In the genomic region with DNA sequence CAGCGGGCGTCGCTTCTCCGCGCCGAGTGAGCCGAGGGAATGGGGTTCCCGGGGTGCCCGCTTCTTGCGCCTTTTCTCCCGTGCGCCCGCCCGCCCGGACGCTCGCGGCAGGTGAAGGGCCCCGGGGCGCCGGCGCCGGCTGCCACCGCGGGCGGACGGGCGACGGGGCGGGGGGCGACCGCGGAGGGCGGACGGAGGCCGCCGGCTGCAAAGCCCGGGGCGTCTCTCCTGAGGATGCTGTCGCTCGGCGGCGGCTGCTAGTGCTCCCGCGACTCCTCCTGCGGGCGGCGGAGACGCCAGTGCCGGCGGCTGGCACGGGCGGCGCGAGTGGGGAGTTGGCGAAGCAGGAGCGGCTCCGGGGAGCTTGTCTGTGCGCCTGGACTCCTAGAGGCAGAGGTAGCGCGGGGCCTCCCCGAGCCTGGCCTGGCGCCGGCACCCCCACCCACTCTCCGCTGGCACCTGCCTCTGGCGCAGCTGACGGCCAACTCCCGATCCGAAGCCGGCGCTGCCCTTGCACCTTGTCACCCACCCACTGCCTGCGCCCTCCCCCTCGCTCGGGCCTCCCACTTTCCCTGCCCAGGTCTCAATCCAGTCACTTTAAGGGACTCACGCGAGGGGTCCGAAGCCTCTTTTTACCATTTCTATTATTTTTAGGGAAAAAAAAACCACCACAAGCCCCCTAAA, we compare ENCODE assay signal across 7 cellular contexts. TPM values are rescaled to one million over a fixed set of nuclear protein-coding genes. Genes with fewer than 3 reads are reported as not detected.
A peak's percentile ranks its signal among the peaks of the same experiment; 100 is the strongest.
DNase-seq lines count a peak whose midpoint lies in the region; ATAC-seq and TF ChIP-seq lines count a peak whose summit lies in the region.

Gene FAM20A, minus strand, starts transcription at position 487 of the 684 bp plus-strand sequence. CDS start 701 bp downstream, outside the sequence.

- H3K4me1 ChIP-seq in gastroesophageal sphincter, result peaks cover 0 to 32% (median 14%) of the 10 kb centered on the region in 3 donors

- H3K27me3 ChIP-seq in gastroesophageal sphincter, result peaks cover 41% of the 10 kb centered on the region

- no peak for TF ChIP-seq CTCF in gastroesophageal sphincter (IDR thresholded peaks at IDR 0.05)
- no peak for TF ChIP-seq CTCF in omental fat pad (IDR thresholded peaks at IDR 0.05)

- DNase-seq in HuH-7 (ENCODE audit: low spot score) (peak; percentile 52), omental fat pad (ENCODE audit: low spot score) (no peak), cerebellum (ENCODE audit: low spot score) (no peak), NCI-H1105 (lab: John Stamatoyannopoulos, UW) (no peak)
- peak; percentile 58 for DNase-seq in activated CD8-positive, alpha-beta memory T cell treated with anti-CD3 and anti-CD28 coated beads for 24 hours

- H3K9me3 ChIP-seq in gastroesophageal sphincter, result no peaks in the 10 kb centered on the region

- ATAC-seq in gastroesophageal sphincter (peak; percentile 28), omental fat pad (ENCODE audit: low FRiP score) (peak; percentile 60), HG02678 (IDR thresholded peaks at IDR 0.05; ENCODE audit: unreplicated experiment) (no peak)

- 2 to 6% methylated on average over 8 to 12 of the region's 77 CpGs for WGBS in gastroesophageal sphincter (ENCODE audit: low coverage in 1 of 2), 2 donors

- H3K4me3 ChIP-seq in gastroesophageal sphincter, result peak within 1 kb of the TSS; percentile 15 to 59

- peak within 1 kb of the TSS in 3 of 4 donors; percentile 69 to 78 (median 76) for H3K27ac ChIP-seq in gastroesophageal sphincter

- TF ChIP-seq POLR2A in gastroesophageal sphincter (IDR thresholded peaks at IDR 0.05), result peak in 1 of 2 donors; percentile 34

- TF ChIP-seq EP300 in gastroesophageal sphincter (IDR thresholded peaks at IDR 0.05), result no peak

- H3K36me3 ChIP-seq in gastroesophageal sphincter, result no peaks in the 10 kb centered on the region

RNA-seq across cellular contexts. Expression of gene FAM20A, which starts in this region (rescaled TPM):
- total RNA-seq in gastroesophageal sphincter (10 to 100 TPM in 1 of 4 donors, 1 to 10 TPM in 3; 1.4 to 13.7 (median 2.9) TPM), omental fat pad (10 to 100 TPM; 13.1 to 55.8 (median 15.1) TPM), cerebellum (2.8 TPM)

Comparison
In these comparisons a context has a peak if more than half of its experiments do, and no peak if none do; other contexts are left out.
1. DNase-seq: peak in HuH-7 (single experiment) and activated CD8-positive, alpha-beta memory T cell treated with anti-CD3 and anti-CD28 coated beads for 24 hours (single experiment); none in omental fat pad (single experiment), cerebellum (single experiment) and NCI-H1105 (single experiment).